In genomic region chr21:32708069-32708468, GRCh38 we compare ENCODE assay signal across 19 cellular contexts.
"Had no signal": no experiment of that assay in that cellular context is flagged by ENCODE, and none has a peak within 500 bp of the region (broad histone marks: within the 10 kb centered on the region; RNA-seq: fewer than 3 reads in every experiment).

No MANE protein-coding gene starts in this region.

- H3K9me3 Mint-ChIP-seq: activated naive CD4-positive, alpha-beta T cell treated with anti-CD3 and anti-CD28 coated beads for 36 hours; brain; central memory CD8-positive, alpha-beta T cell; natural killer cell; stimulated activated memory B cell treated with anti-CD40 and anti-IgM and Interleukin-4, amounts not matched to agents 10 μg/mL and 1 μg/mL and 100 μg/mL, for 72 hours had no signal

- H3K27ac ChIP-seq: coronary artery, parathyroid adenoma, sigmoid colon, SK-N-MC, testis had no signal

- H3K4me1 ChIP-seq: parathyroid adenoma, testis had no signal

- H3K36me3 Mint-ChIP-seq: natural killer cell had no signal

- DNase-seq: activated CD4-positive, alpha-beta T cell treated with anti-CD3 and anti-CD28 coated beads, Interleukin-2, amount 50 U/mL, for 4 hours; activated CD4-positive, CD25-positive, alpha-beta regulatory T cell treated with anti-CD3 and anti-CD28 coated beads, Interleukin-2, amount 50 U/mL, for 72 hours; activated CD8-positive, alpha-beta memory T cell treated with anti-CD3 and anti-CD28 coated beads, Interleukin-2, amount 10 ng/mL, durations not matched to agents 7 days and 5 days; activated naive CD4-positive, alpha-beta T cell treated with anti-CD3 and anti-CD28 coated beads for 36 hours; effector CD8-positive, alpha-beta T cell; left cardiac atrium; mesendoderm; natural killer cell; sigmoid colon; stimulated activated CD4-positive, alpha-beta T cell treated with anti-CD3 and anti-CD28 coated beads, Interleukin-4, amount 100 ng/mL, for 4 hours; T-helper 9 cell; testis; upper lobe of left lung had no signal

- H3K4me3 ChIP-seq: coronary artery, sigmoid colon, SK-N-MC, testis, upper lobe of left lung had no signal

- H3K4me3 Mint-ChIP-seq: activated CD8-positive, alpha-beta memory T cell treated with anti-CD3 and anti-CD28 coated beads, Interleukin-2, amount 10 ng/mL, durations not matched to agents 7 days and 5 days; activated naive CD4-positive, alpha-beta T cell treated with anti-CD3 and anti-CD28 coated beads for 36 hours; brain; central memory CD8-positive, alpha-beta T cell; natural killer cell; stimulated activated memory B cell treated with anti-CD40 and anti-IgM and Interleukin-4, amounts not matched to agents 10 μg/mL and 1 μg/mL and 100 μg/mL, for 72 hours had no signal

- H3K27me3 Mint-ChIP-seq: activated CD8-positive, alpha-beta memory T cell treated with anti-CD3 and anti-CD28 coated beads, Interleukin-2, amount 10 ng/mL, durations not matched to agents 7 days and 5 days; central memory CD8-positive, alpha-beta T cell had no signal

- H3K27ac Mint-ChIP-seq: activated CD8-positive, alpha-beta memory T cell treated with anti-CD3 and anti-CD28 coated beads, Interleukin-2, amount 10 ng/mL, durations not matched to agents 7 days and 5 days; activated naive CD4-positive, alpha-beta T cell treated with anti-CD3 and anti-CD28 coated beads for 36 hours; brain; natural killer cell; stimulated activated memory B cell treated with anti-CD40 and anti-IgM and Interleukin-4, amounts not matched to agents 10 μg/mL and 1 μg/mL and 100 μg/mL, for 72 hours had no signal

- H3K27me3 ChIP-seq: sigmoid colon, testis, upper lobe of left lung had no signal

- ATAC-seq: activated CD8-positive, alpha-beta memory T cell treated with anti-CD3 and anti-CD28 coated beads, Interleukin-2, amount 10 ng/mL, durations not matched to agents 7 days and 5 days; left cardiac atrium; natural killer cell; stimulated activated memory B cell treated with anti-CD40 and anti-IgM and Interleukin-4, amounts not matched to agents 10 μg/mL and 1 μg/mL and 100 μg/mL, for 72 hours had no signal

- H3K36me3 ChIP-seq: sigmoid colon, upper lobe of left lung had no signal

- H3K9me3 ChIP-seq: sigmoid colon, testis, upper lobe of left lung had no signal
